1 cellular context compared by ENCODE assay signal in genomic region chr2:37837576-37838335, GRCh38.
TF ChIP-seq lines count a peak whose summit lies in the region.

No MANE protein-coding gene starts in this region.

TF ChIP-seq in IMR-90, 13 proteins besides CTCF, POLR2A, EP300 and RAD21:
- TF ChIP-seq CEBPB (IDR thresholded peaks at IDR 0.05; ENCODE audit: low read depth, low read length) (peak; percentile 88), SMC3 (IDR thresholded peaks at IDR 0.05; ENCODE audit: low read depth, low read length) (no peak), MAZ (IDR thresholded peaks at IDR 0.05; ENCODE audit: borderline replicate concordance, low read depth, low read length) (no peak), RFX5 (IDR thresholded peaks at IDR 0.05; ENCODE audit: low read depth, low read length) (no peak), BHLHE40 (IDR thresholded peaks at IDR 0.05; ENCODE audit: low read depth, low read length) (peak; percentile 67), RCOR1 (IDR thresholded peaks at IDR 0.05; ENCODE audit: insufficient replicate concordance, low read length) (no peak), MAFK (IDR thresholded peaks at IDR 0.05; ENCODE audit: low read depth, low read length) (no peak), MXI1 (IDR thresholded peaks at IDR 0.05; ENCODE audit: borderline replicate concordance, low read depth, low read length) (peak; percentile 79; the same call in 1 of the 2 replicates)
- TF ChIP-seq, protein P1, sequence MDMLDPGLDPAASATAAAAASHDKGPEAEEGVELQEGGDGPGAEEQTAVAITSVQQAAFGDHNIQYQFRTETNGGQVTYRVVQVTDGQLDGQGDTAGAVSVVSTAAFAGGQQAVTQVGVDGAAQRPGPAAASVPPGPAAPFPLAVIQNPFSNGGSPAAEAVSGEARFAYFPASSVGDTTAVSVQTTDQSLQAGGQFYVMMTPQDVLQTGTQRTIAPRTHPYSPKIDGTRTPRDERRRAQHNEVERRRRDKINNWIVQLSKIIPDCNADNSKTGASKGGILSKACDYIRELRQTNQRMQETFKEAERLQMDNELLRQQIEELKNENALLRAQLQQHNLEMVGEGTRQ (IDR thresholded peaks at IDR 0.05; ENCODE audit: low read depth, low read length): peak; percentile 11; the same call in 1 of the 2 replicates
